9 cellular contexts compared by ENCODE assay signal in the genomic region with DNA sequence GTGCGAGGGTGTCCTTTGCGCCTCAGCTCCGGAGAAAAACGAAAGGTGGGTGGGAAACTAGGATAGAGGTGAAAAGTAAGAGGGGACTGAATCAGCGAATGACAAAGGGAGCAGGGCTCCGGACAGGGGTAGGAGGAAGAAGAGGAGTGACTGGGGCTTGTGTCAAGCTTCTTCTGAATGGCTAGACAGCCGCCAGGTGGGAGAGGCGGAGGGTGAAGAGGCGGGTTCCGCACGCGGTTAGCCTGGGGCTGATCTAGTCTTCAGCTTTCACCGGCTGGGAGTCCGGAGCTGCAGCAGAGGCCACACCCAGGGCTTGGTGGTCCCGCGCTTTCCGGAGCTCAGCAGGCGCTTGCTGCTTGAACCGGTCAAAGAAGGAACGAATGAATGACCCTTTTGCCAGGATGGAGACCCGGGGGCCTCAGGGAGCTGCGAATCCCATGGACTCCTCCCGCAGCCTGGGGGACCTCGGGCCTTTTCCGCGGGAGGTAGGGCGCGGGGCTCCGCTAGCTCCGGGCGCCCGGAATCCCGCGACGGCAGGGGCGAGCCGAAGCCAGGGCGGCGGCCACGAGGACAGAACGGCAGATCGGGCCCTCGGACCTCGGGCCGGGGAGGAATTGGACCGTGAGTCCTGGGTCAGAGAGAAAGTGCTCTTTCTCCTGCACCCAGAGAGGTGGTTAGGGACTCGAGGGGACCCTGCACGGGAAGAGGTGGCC. TPM values are rescaled to one million over a fixed set of nuclear protein-coding genes. Genes with fewer than 3 reads are reported as not detected.
DNase-seq lines count a peak whose midpoint lies in the region; ATAC-seq lines count a peak whose summit lies in the region.
"Had no signal": no experiment of that assay in that cellular context is flagged by ENCODE, and none has a peak within 500 bp of the region (broad histone marks: within the 10 kb centered on the region; RNA-seq: fewer than 3 reads in every experiment).

A gene (plus strand): TSS at position 256 of the 713 bp plus-strand sequence. CDS start 125 bp downstream, at position 381.

- CTCF ChIA-PET in activated CD4-positive, alpha-beta T cell treated with anti-CD3 and anti-CD28 coated beads for 36 hours (lab: Charles Lee): interaction anchor here (0.6 to 1.6 kb wide), 6 partner anchors 9 to 107 kb away, joined by 3 to 8 read pairs (median 3); no protein-coding TSS in a partner anchor

- no peak within 1 kb of the TSS for H3K9ac ChIP-seq in skeletal muscle satellite cell (ENCODE audit: low read depth, low read length)

- H3K27me3 ChIP-seq in skeletal muscle satellite cell (ENCODE audit: control insufficient read depth, insufficient read depth, low read length): peaks cover 34% of the 10 kb centered on the region

- POLR2A ChIA-PET in activated CD4-positive, alpha-beta T cell treated with anti-CD3 and anti-CD28 coated beads for 36 hours (lab: Charles Lee): no interaction called here

- H3K4me2 ChIP-seq in skeletal muscle satellite cell (ENCODE audit: low read length): peak within 1 kb of the TSS; percentile 85

- no peaks in the 10 kb centered on the region for H3K36me3 ChIP-seq in skeletal muscle satellite cell (ENCODE audit: insufficient read depth, low read length)

- H3K9me3 Mint-ChIP-seq in activated CD4-positive, alpha-beta T cell treated with anti-CD3 and anti-CD28 coated beads for 36 hours (ENCODE audit: low read depth): no peaks in the 10 kb centered on the region
- H3K9me3 Mint-ChIP-seq in activated naive CD4-positive, alpha-beta T cell treated with anti-CD3 and anti-CD28 coated beads, Interleukin-2, amount 50 U/mL, for 72 hours: no peaks in the 10 kb centered on the region

- H3K4me1 ChIP-seq in skeletal muscle satellite cell (ENCODE audit: control insufficient read depth, insufficient read depth, low read length): peaks cover 19% of the 10 kb centered on the region

- no peak within 1 kb of the TSS for H3K27ac Mint-ChIP-seq in activated CD4-positive, alpha-beta T cell treated with anti-CD3 and anti-CD28 coated beads for 36 hours
- no peak within 1 kb of the TSS for H3K27ac Mint-ChIP-seq in activated naive CD4-positive, alpha-beta T cell treated with anti-CD3 and anti-CD28 coated beads, Interleukin-2, amount 50 U/mL, for 72 hours

- peak; percentile 62 for DNase-seq in activated CD4-positive, alpha-beta T cell treated with anti-CD3 and anti-CD28 coated beads for 36 hours
- no peak for DNase-seq in activated CD4-positive, alpha-beta T cell treated with anti-CD3 and anti-CD28 coated beads for 4 hours
- peak; percentile 92 for DNase-seq in NCI-H2029 (lab: John Stamatoyannopoulos, UW)
- DNase-seq in activated naive CD4-positive, alpha-beta T cell treated with anti-CD3 and anti-CD28 coated beads, Interleukin-2, amount 50 U/mL, for 72 hours (ENCODE audit: low spot score in 2 of 2): peak in 1 of 2 donors; percentile 26
- DNase-seq in iPS DF 19.7 (ENCODE audit: low read depth, low spot score): peak; percentile 67
- no peak for DNase-seq in COLO829 (ENCODE audit: low spot score)
- DNase-seq: DND-41 had no signal

- intact Hi-C loops in activated CD4-positive, alpha-beta T cell treated with anti-CD3 and anti-CD28 coated beads for 36 hours (cut with DNase I, micrococcal nuclease): loop anchor here in 1 of 2 experiments (2.0 kb wide), 1 partner anchor 88 kb away; a partner anchor contains a TSS

- H3K4me3 Mint-ChIP-seq in activated CD4-positive, alpha-beta T cell treated with anti-CD3 and anti-CD28 coated beads for 36 hours: peak within 1 kb of the TSS; percentile 67

- H3K4me1 Mint-ChIP-seq in activated CD4-positive, alpha-beta T cell treated with anti-CD3 and anti-CD28 coated beads for 36 hours: peaks cover 19% of the 10 kb centered on the region

- H3K27me3 Mint-ChIP-seq in activated CD4-positive, alpha-beta T cell treated with anti-CD3 and anti-CD28 coated beads for 36 hours: peaks cover 27% of the 10 kb centered on the region

- ATAC-seq in activated CD4-positive, alpha-beta T cell treated with anti-CD3 and anti-CD28 coated beads for 36 hours: peak; percentile 73
- peak; percentile 83 for ATAC-seq in HG02759 (IDR thresholded peaks at IDR 0.05; ENCODE audit: unreplicated experiment)
- peak; percentile 40 to 70 for ATAC-seq in activated naive CD4-positive, alpha-beta T cell treated with anti-CD3 and anti-CD28 coated beads, Interleukin-2, amount 50 U/mL, for 72 hours

- peak within 1 kb of the TSS; percentile 62 for H3K4me3 ChIP-seq in skeletal muscle satellite cell (ENCODE audit: low read length)

- no peaks in the 10 kb centered on the region for H3K9me3 ChIP-seq in skeletal muscle satellite cell (replicated peaks; ENCODE audit: low read length)

- no peaks in the 10 kb centered on the region for H3K36me3 Mint-ChIP-seq in activated CD4-positive, alpha-beta T cell treated with anti-CD3 and anti-CD28 coated beads for 36 hours (ENCODE audit: low read depth)
- H3K36me3 Mint-ChIP-seq in activated naive CD4-positive, alpha-beta T cell treated with anti-CD3 and anti-CD28 coated beads, Interleukin-2, amount 50 U/mL, for 72 hours: no peaks in the 10 kb centered on the region

RNA-seq across cellular contexts. Expression of the gene that starts here (rescaled TPM):
- 1 to 10 TPM; 1.1 TPM for total RNA-seq in activated CD4-positive, alpha-beta T cell treated with anti-CD3 and anti-CD28 coated beads for 36 hours
- under 1 TPM in 1 of 2 donors, not detected in 1; 0.35 TPM for total RNA-seq in activated naive CD4-positive, alpha-beta T cell treated with anti-CD3 and anti-CD28 coated beads, Interleukin-2, amount 50 U/mL, for 72 hours
- total RNA-seq in skeletal muscle satellite cell (2012; rRNA removed): 0.22 and 7.1 TPM in 2 replicates

Comparison
In these comparisons a context has a peak if more than half of its experiments do, and no peak if none do; other contexts are left out.
1. DNase-seq: peak in activated CD4-positive, alpha-beta T cell treated with anti-CD3 and anti-CD28 coated beads for 36 hours (single experiment), NCI-H2029 (single experiment) and iPS DF 19.7 (single experiment); none in activated CD4-positive, alpha-beta T cell treated with anti-CD3 and anti-CD28 coated beads for 4 hours (0 of 2) and COLO829 (single experiment).
2. Peak in ATAC-seq in activated naive CD4-positive, alpha-beta T cell treated with anti-CD3 and anti-CD28 coated beads, Interleukin-2, amount 50 U/mL, for 72 hours; RNA of the gene not detected or under 1 TPM.
3. Peak in every context shown above with its lines, with median percentiles within 50 percentile points of each other: ATAC-seq.